Comparison of ENCODE assay signal across 8 cellular contexts in genomic region chr17:38591759-38592241, GRCh38. TPM values are rescaled to one million over a fixed set of nuclear protein-coding genes. Genes with fewer than 3 reads are reported as not detected.
DNase-seq lines count a peak whose midpoint lies in the region; ATAC-seq and TF ChIP-seq lines count a peak whose summit lies in the region.

No MANE protein-coding gene starts in this region.

- no peaks in the 10 kb centered on the region for H3K79me2 ChIP-seq in SK-N-SH (ENCODE audit: insufficient read depth)
- H3K79me2 ChIP-seq in Karpas-422 (ENCODE audit: low read length) = no peaks in the 10 kb centered on the region

- H3K9ac ChIP-seq in SK-N-SH (no peak overlapping the region), Karpas-422 (ENCODE audit: low read length) (no peak overlapping the region)

- TF ChIP-seq EP300 in SK-N-SH (IDR thresholded peaks at IDR 0.05; ENCODE audit: borderline replicate concordance in 1 of 2, low read depth in 1 of 2, low read length in 1 of 2) = no peak

- no peaks in the 10 kb centered on the region for H3K9me2 ChIP-seq in SK-N-SH
- H3K9me2 ChIP-seq in Karpas-422 (replicated peaks; ENCODE audit: insufficient read depth, low read length) = no peaks in the 10 kb centered on the region

- WGBS in SK-N-SH (ENCODE audit: low lambda C conversion rate) = 74% methylated on average over 4 of the region's 5 CpGs

- H3K27ac ChIP-seq in SK-N-SH (ENCODE audit: low read depth in 2 of 2, low read length in 1 of 2) (peak overlapping the region in 1 of 2 experiments; percentile 50; a peak in 1 of 4 replicates), Karpas-422 (ENCODE audit: low read length) (no peak overlapping the region)

- H3K9me3 ChIP-seq in SK-N-SH (no peaks in the 10 kb centered on the region), Karpas-422 (ENCODE audit: low read length) (no peaks in the 10 kb centered on the region)

- POLR2A ChIA-PET in SK-N-SH (lab: Yijun Ruan, JAX) = no interaction called here

- H4K20me1 ChIP-seq in SK-N-SH (ENCODE audit: insufficient read depth) (no peaks in the 10 kb centered on the region), Karpas-422 (ENCODE audit: insufficient read depth, low read depth, low read length) (no peaks in the 10 kb centered on the region)

- TF ChIP-seq CTCF in SK-N-SH (IDR thresholded peaks at IDR 0.05) = no peak

- in situ Hi-C loops in ACHN (cut with HindIII; ENCODE audit: low pct_ligation_motif_present, low pct_unique_long_range_greater_than_20kb, low sequenced_read_pairs) = no loop called here

- no peak for TF ChIP-seq RAD21 in SK-N-SH (IDR thresholded peaks at IDR 0.05; ENCODE audit: low read length)

- ATAC-seq in esophagus mucosa (peak; percentile 32), HG03378 (IDR thresholded peaks at IDR 0.05; ENCODE audit: unreplicated experiment) (no peak), HG03354 (IDR thresholded peaks at IDR 0.05; ENCODE audit: poor library complexity, severe bottlenecking, unreplicated experiment) (no peak)

- peak; percentile 72 for DNase-seq in ACHN
- DNase-seq in H4 (ENCODE audit: low spot score) = peak; percentile 85
- peak; percentile 50 for DNase-seq in SK-N-SH
- DNase-seq in Karpas-422 = no peak
- no peak for DNase-seq in 8988T

- H3K27me3 ChIP-seq in SK-N-SH (ENCODE audit: insufficient read depth) = peaks cover 9% of the 10 kb centered on the region
- H3K27me3 ChIP-seq in Karpas-422 (ENCODE audit: low read length) = no peaks in the 10 kb centered on the region

- no peak overlapping the region for H3K4me3 ChIP-seq in SK-N-SH (ENCODE audit: low read depth in 2 of 2, low read length in 1 of 2)
- no peak overlapping the region for H3K4me3 ChIP-seq in Karpas-422 (ENCODE audit: low read length)

- H2AFZ ChIP-seq in SK-N-SH (ENCODE audit: low read depth) (no peak overlapping the region), Karpas-422 (ENCODE audit: low read length) (no peak overlapping the region)

- H3K36me3 ChIP-seq in SK-N-SH (replicated peaks in 1 of 2; ENCODE audit: control insufficient read depth in 1 of 2, insufficient read depth in 2 of 2, low read length in 1 of 2) (no peaks in the 10 kb centered on the region), Karpas-422 (ENCODE audit: insufficient read depth, low read length) (no peaks in the 10 kb centered on the region)

- peaks cover 6 to 33% of the 10 kb centered on the region in 2 experiments; a peak in 2 of 4 replicates for H3K4me1 ChIP-seq in SK-N-SH (ENCODE audit: control insufficient read depth in 1 of 2, insufficient read depth in 2 of 2, low read depth in 1 of 2, low read length in 1 of 2)
- H3K4me1 ChIP-seq in Karpas-422 (ENCODE audit: low read length) = peaks cover 17% of the 10 kb centered on the region

- CTCF ChIA-PET in SK-N-SH (lab: Yijun Ruan, JAX) = interaction anchor here (1.3 to 16.4 kb wide), 4 partner anchors 10 to 72 kb away, joined by 3 to 232 read pairs (median 9); partner anchors contain the start of gene SRCIN1

- H3F3A ChIP-seq in SK-N-SH (replicated peaks; ENCODE audit: insufficient read depth) = no peaks in the 10 kb centered on the region

- H3K4me2 ChIP-seq in SK-N-SH (no peak overlapping the region), Karpas-422 (ENCODE audit: low read depth, low read length, poor library complexity, severe bottlenecking) (no peak overlapping the region)

TF ChIP-seq in SK-N-SH, 30 proteins besides CTCF, POLR2A, EP300 and RAD21:
- TF ChIP-seq GATA2 (CRISPR knock-in tag; IDR thresholded peaks at IDR 0.05) = 0 out of 2 replicates have a peak, but pooled peaks have one; percentile 26
- TF ChIP-seq, protein P1, sequence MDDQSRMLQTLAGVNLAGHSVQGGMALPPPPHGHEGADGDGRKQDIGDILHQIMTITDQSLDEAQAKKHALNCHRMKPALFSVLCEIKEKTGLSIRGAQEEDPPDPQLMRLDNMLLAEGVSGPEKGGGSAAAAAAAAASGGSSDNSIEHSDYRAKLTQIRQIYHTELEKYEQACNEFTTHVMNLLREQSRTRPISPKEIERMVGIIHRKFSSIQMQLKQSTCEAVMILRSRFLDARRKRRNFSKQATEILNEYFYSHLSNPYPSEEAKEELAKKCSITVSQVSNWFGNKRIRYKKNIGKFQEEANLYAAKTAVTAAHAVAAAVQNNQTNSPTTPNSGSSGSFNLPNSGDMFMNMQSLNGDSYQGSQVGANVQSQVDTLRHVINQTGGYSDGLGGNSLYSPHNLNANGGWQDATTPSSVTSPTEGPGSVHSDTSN (IDR thresholded peaks at IDR 0.05) = peak; percentile 39
- TF ChIP-seq NRF1 (IDR thresholded peaks at IDR 0.05; ENCODE audit: low read depth, low read length) = no peak
- peak; percentile 68 for TF ChIP-seq NFIC (IDR thresholded peaks at IDR 0.05; ENCODE audit: borderline replicate concordance)
- no peak for TF ChIP-seq MXI1 (IDR thresholded peaks at IDR 0.05; ENCODE audit: low read depth, low read length)
- TF ChIP-seq TCF12 (IDR thresholded peaks at IDR 0.05) = peak; percentile 69; the same call in 1 of the 2 replicates
- TF ChIP-seq TEAD4 (IDR thresholded peaks at IDR 0.05; ENCODE audit: borderline replicate concordance, insufficient read depth) = 0 out of 2 replicates have a peak, but pooled peaks have one; percentile 17

RNA-seq across cellular contexts. Expression of gene SRCIN1, which starts 14.0 kb away (rescaled TPM):
- total RNA-seq in H4 (2014; rRNA removed; shearing (Covaris generic)) = 0.12 TPM in 1 of 2 replicates, not detected in the other
- polyA plus RNA-seq in SK-N-SH (2012; rRNA removed) = 0.45 and 1.0 TPM in 2 replicates
- 0.28 and 0.42 TPM in 2 replicates for polyA plus RNA-seq in SK-N-SH (2012; cell fraction: cytosol; rRNA removed)
- polyA plus RNA-seq in SK-N-SH (2012; cell fraction: nucleus; rRNA removed) = 4.6 and 5.6 TPM in 2 replicates
- total RNA-seq in esophagus mucosa = 6.6 TPM
- total RNA-seq in Karpas-422 (2014; rRNA removed; shearing (Covaris generic); ENCODE audit: low replicate concordance) = 0.14 and 0.86 TPM in 2 replicates

Comparison
In these comparisons a context has a peak if more than half of its experiments do, and no peak if none do; other contexts are left out.
1. DNase-seq: peak in ACHN (single experiment), H4 (single experiment) and SK-N-SH (single experiment); none in Karpas-422 (single experiment) and 8988T (single experiment).